ENCODE assay signal across 14 cellular contexts in genomic region chr14:100616854-100617714, GRCh38. TPM values are rescaled to one million over a fixed set of nuclear protein-coding genes. Genes with fewer than 3 reads are reported as not detected.
DNase-seq lines count a peak whose midpoint lies in the region; ATAC-seq, FAIRE-seq and TF ChIP-seq lines count a peak whose summit lies in the region.
"Had no signal": no experiment of that assay in that cellular context is flagged by ENCODE, and none has a peak within 500 bp of the region (broad histone marks: within the 10 kb centered on the region; RNA-seq: fewer than 3 reads in every experiment).

No MANE protein-coding gene starts in this region.

- no peak overlapping the region for H2BK15ac ChIP-seq in H1 (ENCODE audit: low read length)

- H2BK5ac ChIP-seq in H1 (ENCODE audit: low read depth, low read length), result no peak overlapping the region

- in situ Hi-C loops in Panc1 (cut with HindIII; ENCODE audit: low pct_unique_long_range_greater_than_20kb, low sequenced_read_pairs), result no loop called here

- no peak overlapping the region for H3K4ac ChIP-seq in H1 (replicated peaks; ENCODE audit: insufficient read length, low read depth, low read length)

- H3K4me3 Mint-ChIP-seq in activated CD8-positive, alpha-beta memory T cell treated with anti-CD3 and anti-CD28 coated beads, Interleukin-2, amount 10 ng/mL, durations not matched to agents 7 days and 5 days, result no peak overlapping the region
- no peak overlapping the region for H3K4me3 Mint-ChIP-seq in activated T-helper 2 cell treated with anti-CD3 and anti-CD28 coated beads, Interferon-gamma antibody, Interleukin-2, Interleukin-4, amounts not matched to agents 10 μg/mL and 5 μg/mL and 100 μg/mL, durations not matched to agents 14 hours and 24 hours and 36 hours (ENCODE audit: low read depth)

- H3K9ac ChIP-seq in H1 (replicated peaks in 1 of 4; ENCODE audit: extremely low read depth in 1 of 4, low read depth in 3 of 4, low read length in 3 of 4), result no peak overlapping the region

- H3K79me1 ChIP-seq in H1 (ENCODE audit: low read depth, low read length), result no peaks in the 10 kb centered on the region

- TF ChIP-seq RAD21 in H1 (IDR thresholded peaks at IDR 0.05 in 1 of 2, conservative IDR thresholded peaks at IDR 0.05 in 1 of 2; ENCODE audit: low read depth in 2 of 2, low read length in 2 of 2), result no peak

- no peak overlapping the region for H4K5ac ChIP-seq in H1 (ENCODE audit: insufficient read length, low read depth, low read length)

- FAIRE-seq in H1 (lab: Jason Lieb, UNC), result no peak

- no peaks in the 10 kb centered on the region for H3K36me3 Mint-ChIP-seq in activated CD8-positive, alpha-beta memory T cell treated with anti-CD3 and anti-CD28 coated beads, Interleukin-2, amount 10 ng/mL, durations not matched to agents 7 days and 5 days
- no peaks in the 10 kb centered on the region for H3K36me3 Mint-ChIP-seq in activated T-helper 2 cell treated with anti-CD3 and anti-CD28 coated beads, Interferon-gamma antibody, Interleukin-2, Interleukin-4, amounts not matched to agents 10 μg/mL and 5 μg/mL and 100 μg/mL, durations not matched to agents 14 hours and 24 hours and 36 hours (ENCODE audit: low read depth)

- no peak for TF ChIP-seq EP300 in H1 (IDR thresholded peaks at IDR 0.05; ENCODE audit: borderline replicate concordance in 1 of 2, low read depth in 2 of 2, low read length in 2 of 2)

- no peak overlapping the region for H3K56ac ChIP-seq in H1 (replicated peaks; ENCODE audit: insufficient read length, low read depth, low read length)

- H3K14ac ChIP-seq in H1 (ENCODE audit: insufficient read length), result no peak overlapping the region

- H3K23ac ChIP-seq in H1 (ENCODE audit: insufficient read length), result no peak overlapping the region

- no peaks in the 10 kb centered on the region for H4K20me1 ChIP-seq in H1 (replicated peaks in 1 of 2; ENCODE audit: control insufficient read depth in 1 of 2, insufficient read depth in 2 of 2, low read length in 2 of 2)

- no peak overlapping the region for H3K18ac ChIP-seq in H1 (ENCODE audit: extremely low read depth, low read length)

- no TSS peak for BruUV-seq in Panc1 (replicated peaks; lab: Mats Ljungman, UMichigan)

- H2BK120ac ChIP-seq in H1 (replicated peaks; ENCODE audit: low read depth, low read length), result no peak overlapping the region

- H3K9me3 ChIP-seq in Panc1 (ENCODE audit: control insufficient read depth, insufficient read depth, low read depth, low read length) (no peaks in the 10 kb centered on the region), H1 (ENCODE audit: insufficient read depth in 2 of 2, low read depth in 1 of 2, low read length in 1 of 2) (no peaks in the 10 kb centered on the region)
- H3K9me3 ChIP-seq: vagina had no signal

- no peak overlapping the region for H4K8ac ChIP-seq in H1 (ENCODE audit: extremely low read depth, insufficient read depth, low read length)

- H3K27ac ChIP-seq in Panc1 (ENCODE audit: low read length) (no peak overlapping the region), H1 (ENCODE audit: low read depth, low read length) (no peak overlapping the region)
- H3K27ac ChIP-seq: vagina had no signal

- DNase-seq in activated CD8-positive, alpha-beta memory T cell treated with anti-CD3 and anti-CD28 coated beads, Interleukin-2, amount 10 ng/mL, durations not matched to agents 7 days and 5 days, result no peak
- no peak for DNase-seq in activated CD8-positive, alpha-beta memory T cell treated with anti-CD3 and anti-CD28 coated beads, Interleukin-2, amount 50 U/mL, for 48 hours
- DNase-seq in Panc1 (ENCODE audit: low read depth, low spot score) (no peak), H1 (ENCODE audit: low read depth in 1 of 2, low spot score in 2 of 2) (no peak), putamen (ENCODE audit: low spot score) (peak; percentile 80), middle frontal gyrus (ENCODE audit: extremely low spot score, low spot score) (no peak), GM20000 (ENCODE audit: low spot score) (no peak)
- no peak for DNase-seq in activated T-helper 2 cell treated with anti-CD3 and anti-CD28 coated beads, Interferon-gamma antibody, Interleukin-2, Interleukin-4, amounts not matched to agents 10 μg/mL and 5 μg/mL and 100 μg/mL, durations not matched to agents 14 hours and 24 hours and 36 hours (ENCODE audit: low spot score)
- DNase-seq: erythroblast, GDM1, NCI-H446, SHP77 treated with DMSO at 0.1 percent for 48 hours had no signal

- peaks cover 10% of the 10 kb centered on the region for H3K4me1 Mint-ChIP-seq in activated CD8-positive, alpha-beta memory T cell treated with anti-CD3 and anti-CD28 coated beads, Interleukin-2, amount 10 ng/mL, durations not matched to agents 7 days and 5 days
- peaks cover 9% of the 10 kb centered on the region for H3K4me1 Mint-ChIP-seq in activated T-helper 2 cell treated with anti-CD3 and anti-CD28 coated beads, Interferon-gamma antibody, Interleukin-2, Interleukin-4, amounts not matched to agents 10 μg/mL and 5 μg/mL and 100 μg/mL, durations not matched to agents 14 hours and 24 hours and 36 hours (ENCODE audit: low read depth)

- no peak overlapping the region; the same call in 1 of the 2 replicates for H2AFZ ChIP-seq in H1 (ENCODE audit: low read length)

- H3K79me2 ChIP-seq in H1 (ENCODE audit: control insufficient read depth in 1 of 2, insufficient read depth in 2 of 2, low read length in 2 of 2), result no peaks in the 10 kb centered on the region

- peaks cover 18% of the 10 kb centered on the region for H3K27me3 Mint-ChIP-seq in activated CD8-positive, alpha-beta memory T cell treated with anti-CD3 and anti-CD28 coated beads, Interleukin-2, amount 10 ng/mL, durations not matched to agents 7 days and 5 days
- peaks cover 15% of the 10 kb centered on the region for H3K27me3 Mint-ChIP-seq in activated T-helper 2 cell treated with anti-CD3 and anti-CD28 coated beads, Interferon-gamma antibody, Interleukin-2, Interleukin-4, amounts not matched to agents 10 μg/mL and 5 μg/mL and 100 μg/mL, durations not matched to agents 14 hours and 24 hours and 36 hours (ENCODE audit: low read depth)

- H3K4me2 ChIP-seq in H1 (ENCODE audit: insufficient read depth in 1 of 2, low read depth in 2 of 2, low read length in 2 of 2), result no peak overlapping the region
- H3K4me2 ChIP-seq: smooth muscle cell had no signal

- TF ChIP-seq CTCF in Panc1 (IDR thresholded peaks at IDR 0.05), result no peak
- no peak for TF ChIP-seq CTCF in H1 (IDR thresholded peaks at IDR 0.05; ENCODE audit: control extremely low read depth in 1 of 3, insufficient read depth in 1 of 3, low read depth in 1 of 3, low read length in 3 of 3)
- TF ChIP-seq CTCF in GM20000 (IDR thresholded peaks at IDR 0.05; ENCODE audit: extremely low read depth, missing control alignments), result no peak

- no peaks in the 10 kb centered on the region for H3K9me3 Mint-ChIP-seq in activated CD8-positive, alpha-beta memory T cell treated with anti-CD3 and anti-CD28 coated beads, Interleukin-2, amount 10 ng/mL, durations not matched to agents 7 days and 5 days (ENCODE audit: low read depth)
- H3K9me3 Mint-ChIP-seq in activated T-helper 2 cell treated with anti-CD3 and anti-CD28 coated beads, Interferon-gamma antibody, Interleukin-2, Interleukin-4, amounts not matched to agents 10 μg/mL and 5 μg/mL and 100 μg/mL, durations not matched to agents 14 hours and 24 hours and 36 hours, result no peaks in the 10 kb centered on the region

- intact Hi-C loops in Panc1 (cut with micrococcal nuclease; ENCODE audit: unreplicated experiment), result no loop called here
- intact Hi-C loops in activated T-helper 2 cell treated with anti-CD3 and anti-CD28 coated beads, Interferon-gamma antibody, Interleukin-2, Interleukin-4, amounts not matched to agents 10 μg/mL and 5 μg/mL and 100 μg/mL, durations not matched to agents 14 hours and 24 hours and 36 hours (cut with micrococcal nuclease), result no loop called here

- POLR2A ChIA-PET in Panc1 (lab: Charles Lee), result interaction anchor here (0.6 kb wide), 1 partner anchor 179 kb away, joined by 4 read pairs; no protein-coding TSS in a partner anchor
- POLR2A ChIA-PET in H1 (lab: Charles Lee; ENCODE audit: partially characterized antibody), result interaction anchor here (2.1 kb wide), 1 partner anchor 14 kb away, joined by 5 read pairs; no protein-coding TSS in a partner anchor

- 82% methylated on average over 15 of the region's 15 CpGs; no CpG with 5 or more reads in 1 of the 2 experiments for WGBS in H1 (ENCODE audit: extremely low coverage in 1 of 2, insufficient coverage in 1 of 2, insufficient read length in 1 of 2, insufficient replicate concordance in 2 of 2, low coverage in 1 of 2, low lambda C conversion rate in 2 of 2, missing lambda C conversion rate in 1 of 2), 2 experiments

- H3K36me3 ChIP-seq in Panc1 (ENCODE audit: control insufficient read depth, insufficient read depth, low read length), result no peaks in the 10 kb centered on the region
- H3K36me3 ChIP-seq in H1 (ENCODE audit: control insufficient read depth in 2 of 4, insufficient read depth in 4 of 4, low read length in 3 of 4), result no peaks in the 10 kb centered on the region
- H3K36me3 ChIP-seq: vagina had no signal

- peaks cover 2% of the 10 kb centered on the region; the same call in 1 of the 2 replicates for H3K23me2 ChIP-seq in H1 (ENCODE audit: low read depth, low read length)

- H3K4me1 ChIP-seq in Panc1 (ENCODE audit: control insufficient read depth, insufficient read depth, low read length) (no peaks in the 10 kb centered on the region; the same call in 1 of the 2 replicates), H1 (replicated peaks in 1 of 4; ENCODE audit: control insufficient read depth in 3 of 4, insufficient read depth in 4 of 4, low read length in 3 of 4) (no peaks in the 10 kb centered on the region; a peak in 1 of 7 replicates)

- TF ChIP-seq POLR2A in H1 (IDR thresholded peaks at IDR 0.05; ENCODE audit: control extremely low read depth in 1 of 2, low read depth in 2 of 2, low read length in 2 of 2), result no peak

- no peak overlapping the region for H2AK5ac ChIP-seq in H1 (ENCODE audit: low read depth, low read length)

- H3K27ac Mint-ChIP-seq in activated CD8-positive, alpha-beta memory T cell treated with anti-CD3 and anti-CD28 coated beads, Interleukin-2, amount 10 ng/mL, durations not matched to agents 7 days and 5 days, result peak overlapping the region; percentile 10
- H3K27ac Mint-ChIP-seq in activated T-helper 2 cell treated with anti-CD3 and anti-CD28 coated beads, Interferon-gamma antibody, Interleukin-2, Interleukin-4, amounts not matched to agents 10 μg/mL and 5 μg/mL and 100 μg/mL, durations not matched to agents 14 hours and 24 hours and 36 hours, result no peak overlapping the region

- no peak overlapping the region for H2BK20ac ChIP-seq in H1 (ENCODE audit: low read length)

- CTCF ChIA-PET in activated CD8-positive, alpha-beta memory T cell treated with anti-CD3 and anti-CD28 coated beads, Interleukin-2, amount 10 ng/mL, durations not matched to agents 7 days and 5 days (lab: Charles Lee), result interaction anchor here (0.7 to 4.6 kb wide), 4 partner anchors 9 to 239 kb away, joined by 4 to 36 read pairs (median 4); no protein-coding TSS in a partner anchor
- CTCF ChIA-PET in Panc1 (lab: Charles Lee), result no interaction called here
- CTCF ChIA-PET in H1 (lab: Charles Lee; ENCODE audit: partially characterized antibody), result interaction anchor here (0.6 to 4.0 kb wide), 9 partner anchors 17 to 143 kb away, joined by 3 to 24 read pairs (median 4); no protein-coding TSS in a partner anchor

- H3K27me3 ChIP-seq in Panc1 (ENCODE audit: control insufficient read depth, insufficient read depth, low read length) (no peaks in the 10 kb centered on the region), H1 (replicated peaks in 1 of 4; ENCODE audit: control insufficient read depth in 3 of 4, extremely low read depth in 1 of 4, insufficient read depth in 3 of 4, low read length in 3 of 4) (peaks cover 0 to 6% (median 0%) of the 10 kb centered on the region in 4 experiments; a peak in 2 of 7 replicates)
- H3K27me3 ChIP-seq: vagina had no signal

- no peak overlapping the region for H4K91ac ChIP-seq in H1 (replicated peaks; ENCODE audit: insufficient read length, low read length)

- H2BK12ac ChIP-seq in H1 (ENCODE audit: low read depth, low read length), result no peak overlapping the region

- H3K4me3 ChIP-seq in Panc1 (ENCODE audit: low read depth in 2 of 2, low read length in 2 of 2) (no peak overlapping the region), H1 (ENCODE audit: extremely low read depth in 1 of 4, insufficient read depth in 2 of 4, low read depth in 3 of 4, low read length in 4 of 4) (no peak overlapping the region)
- H3K4me3 ChIP-seq: smooth muscle cell, vagina had no signal

- ATAC-seq in activated CD8-positive, alpha-beta memory T cell treated with anti-CD3 and anti-CD28 coated beads, Interleukin-2, amount 10 ng/mL, durations not matched to agents 7 days and 5 days, result peak; percentile 42
- ATAC-seq in Panc1, result peak; percentile 29; the same call in 1 of the 2 replicates

RNA-seq across cellular contexts. Expression of gene BEGAIN, which starts 29.9 kb away (rescaled TPM):
- total RNA-seq in activated CD8-positive, alpha-beta memory T cell treated with anti-CD3 and anti-CD28 coated beads, Interleukin-2, amount 10 ng/mL, durations not matched to agents 7 days and 5 days, result 1 to 10 TPM; 1.4 to 1.8 TPM
- total RNA-seq in Panc1 (2021; ENCODE audit: unreplicated experiment), result 26.5 TPM
- polyA plus RNA-seq in Panc1 (2012; ENCODE audit: insufficient read length), result 37.2 TPM
- total RNA-seq in H1 (2021; fragmentation: NEBNext Ultra II Directional; extraction: Animal tissue kit (Norgen Biotek cat#: 25700)), result 2.1 and 3.0 TPM in 2 replicates
- 2.9 and 3.7 TPM in 2 replicates for polyA plus RNA-seq in H1 (2011; rRNA removed)
- 2.7 TPM for polyA plus RNA-seq in H1 (2011; cell fraction: cytosol; rRNA removed)
- polyA plus RNA-seq in H1 (2011; cell fraction: nucleus; rRNA removed), result 5.0 TPM
- polyA plus RNA-seq in H1 (2012, experiment 1 of 2), result 2.0 to 3.5 TPM (median 2.7 TPM) in 4 replicates
- 1.5 TPM for polyA plus RNA-seq in H1 (2012, experiment 2 of 2)
- polyA plus RNA-seq in H1 (2013, experiment 1 of 2), result 1.6 TPM
- polyA plus RNA-seq in H1 (2013, experiment 2 of 2), result 1.8 TPM
- 1.0 and 1.7 TPM in 2 replicates for polyA minus RNA-seq in H1 (2011; rRNA and poly(A)+ RNA removed)
- 1.4 TPM for polyA minus RNA-seq in H1 (2011; cell fraction: cytosol; rRNA and poly(A)+ RNA removed)
- polyA minus RNA-seq in H1 (2011; cell fraction: nucleus; rRNA and poly(A)+ RNA removed), result 1.9 TPM
- total RNA-seq in activated T-helper 2 cell treated with anti-CD3 and anti-CD28 coated beads, Interferon-gamma antibody, Interleukin-2, Interleukin-4, amounts not matched to agents 10 μg/mL and 5 μg/mL and 100 μg/mL, durations not matched to agents 14 hours and 24 hours and 36 hours, result 3.4 and 3.5 TPM in 2 replicates
